ENCODE assay signal across 13 cellular contexts in the genomic region with DNA sequence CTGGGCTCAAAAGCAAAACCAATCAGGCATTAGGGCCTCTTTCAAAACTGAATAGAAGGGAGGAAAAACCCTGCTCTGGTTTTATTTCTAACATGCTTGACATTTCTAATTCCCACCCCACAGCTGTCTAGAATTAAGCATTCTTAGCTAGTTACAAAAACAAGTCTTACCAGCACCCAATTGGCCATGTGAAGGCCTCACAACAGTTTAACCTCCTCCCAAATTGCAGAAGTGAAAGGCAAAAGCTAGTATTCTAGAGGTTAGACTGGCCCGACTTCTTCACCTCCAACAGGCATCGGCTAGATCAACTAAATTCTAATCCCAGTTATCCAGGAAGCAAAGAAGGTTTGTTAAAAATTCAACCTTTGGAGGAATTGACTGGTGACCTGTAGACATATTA. TPM values are rescaled to one million over a fixed set of nuclear protein-coding genes. Genes with fewer than 3 reads are reported as not detected.
DNase-seq lines count a peak whose midpoint lies in the region; ATAC-seq, FAIRE-seq and TF ChIP-seq lines count a peak whose summit lies in the region.
"Had no signal": no experiment of that assay in that cellular context is flagged by ENCODE, and none has a peak within 500 bp of the region (broad histone marks: within the 10 kb centered on the region; RNA-seq: fewer than 3 reads in every experiment).

No MANE protein-coding gene starts in this region.

- dilution Hi-C loops in endothelial cell of umbilical vein (cut with MboI; ENCODE audit: extremely low pct_ligation_motif_present, low sequenced_read_pairs), result no loop called here

- no peaks in the 10 kb centered on the region for H3K9me1 ChIP-seq in endothelial cell of umbilical vein (replicated peaks; ENCODE audit: control insufficient read depth, extremely low read depth, insufficient read depth, low read length)

- no peak for TF ChIP-seq POLR2A in endothelial cell of umbilical vein (IDR thresholded peaks at IDR 0.05; ENCODE audit: low read depth, low read length)
- TF ChIP-seq POLR2A in transverse colon (IDR thresholded peaks at IDR 0.05), result no peak

- H3K4me3 ChIP-seq in endothelial cell of umbilical vein (replicated peaks in 1 of 3; ENCODE audit: insufficient read depth in 1 of 3, low read depth in 1 of 3, low read length in 3 of 3) (no peak overlapping the region), upper lobe of right lung (no peak overlapping the region), transverse colon (no peak overlapping the region)
- H3K4me3 ChIP-seq: colonic mucosa had no signal

- no peak overlapping the region for H3K9ac ChIP-seq in endothelial cell of umbilical vein (replicated peaks; ENCODE audit: extremely low read depth, insufficient read depth, low read length)

- H3K27me3 ChIP-seq in endothelial cell of umbilical vein (ENCODE audit: control insufficient read depth in 2 of 2, insufficient read depth in 2 of 2, low read length in 2 of 2) (no peaks in the 10 kb centered on the region), upper lobe of right lung (no peaks in the 10 kb centered on the region), transverse colon (no peaks in the 10 kb centered on the region)
- H3K27me3 ChIP-seq: BE2C, colonic mucosa had no signal

- DNase-seq in activated naive CD4-positive, alpha-beta T cell treated with anti-CD3 and anti-CD28 coated beads, Interleukin-2, amount 10 ng/mL, durations not matched to agents 7 days and 5 days, result no peak
- no peak for DNase-seq in activated naive CD4-positive, alpha-beta T cell treated with anti-CD3 and anti-CD28 coated beads, Interleukin-2, amount 50 U/mL, for 16 hours
- DNase-seq in NOMO-1 treated with dmso at 0.1 percent for 144 hours (lab: John Stamatoyannopoulos, UW; ENCODE audit: unreplicated experiment) (peak; percentile 57), endothelial cell of umbilical vein (ENCODE audit: low read depth, low spot score) (no peak), upper lobe of right lung (no peak), transverse colon (no peak)
- no peak for DNase-seq in stimulated activated naive CD4-positive, alpha-beta T cell treated with Interleukin-2 at 50 U/mL for 16 hours (lab: John Stamatoyannopoulos, UW)
- DNase-seq: BE2C, colonic mucosa, NCI-H510A treated with DMSO at 0.1 percent for 48 hours had no signal

- peak overlapping the region; percentile 48 for H3K4me2 ChIP-seq in endothelial cell of umbilical vein (ENCODE audit: insufficient read depth, low read length)

- ATAC-seq in upper lobe of right lung (peak; percentile 24), GM18861 (IDR thresholded peaks at IDR 0.05; ENCODE audit: unreplicated experiment) (no peak)

- no peak overlapping the region for H3K4me3 Mint-ChIP-seq in activated naive CD4-positive, alpha-beta T cell treated with anti-CD3 and anti-CD28 coated beads, Interleukin-2, amount 10 ng/mL, durations not matched to agents 7 days and 5 days

- POLR2A ChIA-PET in endothelial cell of umbilical vein (lab: Charles Lee), result interaction anchor here (0.8 kb wide), 1 partner anchor 8 kb away, joined by 8 read pairs; no protein-coding TSS in a partner anchor

- H3K27ac ChIP-seq in endothelial cell of umbilical vein (ENCODE audit: insufficient read depth, low read depth, low read length) (no peak overlapping the region), upper lobe of right lung (peak overlapping the region; percentile 24), transverse colon (peak overlapping the region in 2 of 4 donors; percentile 18 to 28)
- H3K27ac ChIP-seq: colonic mucosa had no signal

- TF ChIP-seq CTCF in endothelial cell of umbilical vein (IDR thresholded peaks at IDR 0.05; ENCODE audit: extremely low read depth in 1 of 2, insufficient read depth in 1 of 2, low read depth in 1 of 2, low read length in 2 of 2) (no peak), upper lobe of right lung (IDR thresholded peaks at IDR 0.05) (no peak), transverse colon (IDR thresholded peaks at IDR 0.05) (no peak)

- in situ Hi-C loops in transverse colon (cut with MboI; ENCODE audit: low pct_ligation_motif_present in 1 of 4, low pct_unique_long_range_greater_than_20kb in 1 of 4, low sequenced_read_pairs in 3 of 4), result no loop called here

- no peaks in the 10 kb centered on the region for H3K27me3 Mint-ChIP-seq in activated naive CD4-positive, alpha-beta T cell treated with anti-CD3 and anti-CD28 coated beads, Interleukin-2, amount 10 ng/mL, durations not matched to agents 7 days and 5 days

- TF ChIP-seq EP300 in transverse colon (IDR thresholded peaks at IDR 0.05; ENCODE audit: low read depth), result no peak

- WGBS in transverse colon (ENCODE audit: low coverage in 1 of 2), 2 donors, result 73% methylated on average over 2 of the region's 2 CpGs; no CpG with 5 or more reads in 1 of the 2 donors

- no peak overlapping the region for H2AFZ ChIP-seq in endothelial cell of umbilical vein (ENCODE audit: low read depth, low read length)

- CTCF ChIA-PET in activated naive CD4-positive, alpha-beta T cell treated with anti-CD3 and anti-CD28 coated beads, Interleukin-2, amount 10 ng/mL, durations not matched to agents 7 days and 5 days (lab: Charles Lee), result interaction anchor here (0.6 to 15.2 kb wide), 3 partner anchors 9 to 308 kb away, joined by 3 to 208 read pairs (median 4); a partner anchor contains a TSS
- CTCF ChIA-PET in endothelial cell of umbilical vein (lab: Charles Lee), result interaction anchor here (1.2 to 1.5 kb wide), 3 partner anchors 8 to 83 kb away, joined by 5 to 12 read pairs (median 6); a partner anchor contains a TSS

- FAIRE-seq in endothelial cell of umbilical vein (lab: Jason Lieb, UNC), result no peak

- H3K79me2 ChIP-seq in endothelial cell of umbilical vein (ENCODE audit: control insufficient read depth, insufficient read depth, low read length), result peaks cover 91% of the 10 kb centered on the region

- H3K4me1 ChIP-seq in endothelial cell of umbilical vein (ENCODE audit: control insufficient read depth, extremely low read depth, insufficient read depth, low read length) (peaks cover 31% of the 10 kb centered on the region), upper lobe of right lung (peaks cover 42% of the 10 kb centered on the region), transverse colon (peaks cover 14 to 57% (median 19%) of the 10 kb centered on the region in 4 donors)
- H3K4me1 ChIP-seq: BE2C had no signal

- H3K9me3 Mint-ChIP-seq in activated naive CD4-positive, alpha-beta T cell treated with anti-CD3 and anti-CD28 coated beads, Interleukin-2, amount 10 ng/mL, durations not matched to agents 7 days and 5 days, result no peaks in the 10 kb centered on the region

- BruUV-seq in endothelial cell of umbilical vein (replicated peaks; lab: Mats Ljungman, UMichigan), result no TSS peak

- peak overlapping the region; percentile 86 for H3K27ac Mint-ChIP-seq in activated naive CD4-positive, alpha-beta T cell treated with anti-CD3 and anti-CD28 coated beads, Interleukin-2, amount 10 ng/mL, durations not matched to agents 7 days and 5 days

- H3K36me3 Mint-ChIP-seq in activated naive CD4-positive, alpha-beta T cell treated with anti-CD3 and anti-CD28 coated beads, Interleukin-2, amount 10 ng/mL, durations not matched to agents 7 days and 5 days, result peaks cover 93% of the 10 kb centered on the region

- H3K9me3 ChIP-seq in endothelial cell of umbilical vein (replicated peaks; ENCODE audit: control insufficient read depth, insufficient read depth, low read length), result no peaks in the 10 kb centered on the region
- no peaks in the 10 kb centered on the region for H3K9me3 ChIP-seq in upper lobe of right lung
- no peaks in the 10 kb centered on the region for H3K9me3 ChIP-seq in transverse colon
- H3K9me3 ChIP-seq: BE2C, colonic mucosa had no signal

- H3K4me1 Mint-ChIP-seq in activated naive CD4-positive, alpha-beta T cell treated with anti-CD3 and anti-CD28 coated beads, Interleukin-2, amount 10 ng/mL, durations not matched to agents 7 days and 5 days, result peaks cover 93% of the 10 kb centered on the region

- intact Hi-C loops in endothelial cell of umbilical vein (cut with micrococcal nuclease), result no loop called here
- intact Hi-C loops in upper lobe of right lung (cut with DNase I), result no loop called here
- intact Hi-C loops in transverse colon (cut with DNase I; ENCODE audit: low total_unique reads), result no loop called here

- H4K20me1 ChIP-seq in endothelial cell of umbilical vein (replicated peaks; ENCODE audit: control insufficient read depth, extremely low read depth, insufficient read depth, low read length), result peaks cover 23% of the 10 kb centered on the region

- H3K36me3 ChIP-seq in endothelial cell of umbilical vein (ENCODE audit: control insufficient read depth in 2 of 2, extremely low read depth in 1 of 2, insufficient read depth in 2 of 2, low read length in 2 of 2), result peaks cover 64 to 81% of the 10 kb centered on the region in 2 experiments
- peaks cover 100% of the 10 kb centered on the region for H3K36me3 ChIP-seq in upper lobe of right lung
- H3K36me3 ChIP-seq in transverse colon, result peaks cover 0 to 97% (median 56%) of the 10 kb centered on the region in 4 donors

RNA-seq across cellular contexts. Expression of a gene that starts 6.5 kb away (rescaled TPM):
- total RNA-seq in endothelial cell of umbilical vein (322 and 342 TPM in 2 replicates), upper lobe of right lung (294 TPM), transverse colon (100 to 1,000 TPM; 196 to 458 (median 377) TPM)
- polyA plus RNA-seq in endothelial cell of umbilical vein, result 94.0 and 95.0 TPM in 2 replicates
- polyA plus RNA-seq in endothelial cell of umbilical vein (2011; cell fraction: cytosol; rRNA removed), result 72.5 and 73.7 TPM in 2 replicates
- 271 and 349 TPM in 2 replicates for polyA plus RNA-seq in endothelial cell of umbilical vein (2011; cell fraction: nucleus; rRNA removed)
- polyA plus RNA-seq in endothelial cell of umbilical vein (2012), result 156 and 202 TPM in 2 replicates
- polyA minus RNA-seq in endothelial cell of umbilical vein, result 107 and 134 TPM in 2 replicates
- 55.6 TPM for polyA minus RNA-seq in endothelial cell of umbilical vein (2011; cell fraction: cytosol; rRNA and poly(A)+ RNA removed)
- polyA minus RNA-seq in endothelial cell of umbilical vein (2011; cell fraction: nucleus; rRNA and poly(A)+ RNA removed), result 177 and 197 TPM in 2 replicates

RNA-seq across cellular contexts. Expression of a gene that starts 12.1 kb away (rescaled TPM):
- 0.39 and 0.62 TPM in 2 replicates for total RNA-seq in endothelial cell of umbilical vein
- 0.10 and 0.11 TPM in 2 replicates for polyA plus RNA-seq in endothelial cell of umbilical vein
- polyA plus RNA-seq in endothelial cell of umbilical vein (2011; cell fraction: cytosol; rRNA removed), result 0.06 and 0.07 TPM in 2 replicates
- polyA plus RNA-seq in endothelial cell of umbilical vein (2011; cell fraction: nucleus; rRNA removed), result 0.83 and 0.91 TPM in 2 replicates
- polyA plus RNA-seq in endothelial cell of umbilical vein (2012), result 0.16 and 0.37 TPM in 2 replicates
- polyA minus RNA-seq in endothelial cell of umbilical vein, result 0.41 and 0.47 TPM in 2 replicates
- not detected for polyA minus RNA-seq in endothelial cell of umbilical vein (2011; cell fraction: cytosol; rRNA and poly(A)+ RNA removed)
- 0.72 and 1.4 TPM in 2 replicates for polyA minus RNA-seq in endothelial cell of umbilical vein (2011; cell fraction: nucleus; rRNA and poly(A)+ RNA removed)
- 2.0 TPM for total RNA-seq in upper lobe of right lung
- 1 to 10 TPM; 1.2 to 7.9 (median 2.2) TPM for total RNA-seq in transverse colon
- total RNA-seq: glomerular endothelial cell had no signal

RNA-seq across cellular contexts. Expression of a gene that starts 27.9 kb away (rescaled TPM):
- total RNA-seq in endothelial cell of umbilical vein (1.1 and 2.3 TPM in 2 replicates), upper lobe of right lung (27.6 TPM), transverse colon (10 to 100 TPM; 12.1 to 24.3 (median 17.3) TPM)
- 1.2 and 2.1 TPM in 2 replicates for polyA plus RNA-seq in endothelial cell of umbilical vein
- polyA plus RNA-seq in endothelial cell of umbilical vein (2011; cell fraction: cytosol; rRNA removed), result 0.79 and 0.80 TPM in 2 replicates
- 4.5 and 7.5 TPM in 2 replicates for polyA plus RNA-seq in endothelial cell of umbilical vein (2011; cell fraction: nucleus; rRNA removed)
- polyA plus RNA-seq in endothelial cell of umbilical vein (2012), result 0.44 and 2.1 TPM in 2 replicates
- polyA minus RNA-seq in endothelial cell of umbilical vein, result 2.1 and 2.8 TPM in 2 replicates
- polyA minus RNA-seq in endothelial cell of umbilical vein (2011; cell fraction: cytosol; rRNA and poly(A)+ RNA removed), result not detected
- 1.2 and 1.3 TPM in 2 replicates for polyA minus RNA-seq in endothelial cell of umbilical vein (2011; cell fraction: nucleus; rRNA and poly(A)+ RNA removed)
- total RNA-seq: MCF 10A had no signal

RNA-seq across cellular contexts. Expression of a gene that starts 31.2 kb away (rescaled TPM):
- total RNA-seq in endothelial cell of umbilical vein, result 43.3 and 48.5 TPM in 2 replicates
- polyA plus RNA-seq in endothelial cell of umbilical vein, result 44.0 and 51.6 TPM in 2 replicates
- polyA plus RNA-seq in endothelial cell of umbilical vein (2011; cell fraction: cytosol; rRNA removed), result 45.1 and 45.7 TPM in 2 replicates
- 109 and 123 TPM in 2 replicates for polyA plus RNA-seq in endothelial cell of umbilical vein (2011; cell fraction: nucleus; rRNA removed)
- polyA plus RNA-seq in endothelial cell of umbilical vein (2012), result 38.6 and 49.2 TPM in 2 replicates
- 46.8 and 52.0 TPM in 2 replicates for polyA minus RNA-seq in endothelial cell of umbilical vein
- 18.9 TPM for polyA minus RNA-seq in endothelial cell of umbilical vein (2011; cell fraction: cytosol; rRNA and poly(A)+ RNA removed)
- 23.0 and 36.3 TPM in 2 replicates for polyA minus RNA-seq in endothelial cell of umbilical vein (2011; cell fraction: nucleus; rRNA and poly(A)+ RNA removed)
- 28.9 TPM for total RNA-seq in upper lobe of right lung
- total RNA-seq in transverse colon, result 100 to 1,000 TPM in 2 of 4 donors, 10 to 100 TPM in 2; 10.1 to 369 (median 90.9) TPM

RNA-seq across cellular contexts. Expression of a gene that starts 38.5 kb away (rescaled TPM):
- 41.1 and 41.6 TPM in 2 replicates for total RNA-seq in endothelial cell of umbilical vein
- 43.1 and 48.8 TPM in 2 replicates for polyA plus RNA-seq in endothelial cell of umbilical vein
- 28.8 and 36.8 TPM in 2 replicates for polyA plus RNA-seq in endothelial cell of umbilical vein (2011; cell fraction: cytosol; rRNA removed)
- polyA plus RNA-seq in endothelial cell of umbilical vein (2011; cell fraction: nucleus; rRNA removed), result 60.0 and 60.6 TPM in 2 replicates
- polyA plus RNA-seq in endothelial cell of umbilical vein (2012), result 36.0 and 40.6 TPM in 2 replicates
- polyA minus RNA-seq in endothelial cell of umbilical vein, result 25.7 and 26.5 TPM in 2 replicates
- polyA minus RNA-seq in endothelial cell of umbilical vein (2011; cell fraction: cytosol; rRNA and poly(A)+ RNA removed), result 30.1 TPM
- 12.9 and 19.6 TPM in 2 replicates for polyA minus RNA-seq in endothelial cell of umbilical vein (2011; cell fraction: nucleus; rRNA and poly(A)+ RNA removed)
- total RNA-seq in upper lobe of right lung, result 22.5 TPM
- total RNA-seq in transverse colon, result 10 to 100 TPM; 19.5 to 30.3 (median 25.4) TPM
